ENCODE assay signal across 18 cellular contexts in the genomic region with DNA sequence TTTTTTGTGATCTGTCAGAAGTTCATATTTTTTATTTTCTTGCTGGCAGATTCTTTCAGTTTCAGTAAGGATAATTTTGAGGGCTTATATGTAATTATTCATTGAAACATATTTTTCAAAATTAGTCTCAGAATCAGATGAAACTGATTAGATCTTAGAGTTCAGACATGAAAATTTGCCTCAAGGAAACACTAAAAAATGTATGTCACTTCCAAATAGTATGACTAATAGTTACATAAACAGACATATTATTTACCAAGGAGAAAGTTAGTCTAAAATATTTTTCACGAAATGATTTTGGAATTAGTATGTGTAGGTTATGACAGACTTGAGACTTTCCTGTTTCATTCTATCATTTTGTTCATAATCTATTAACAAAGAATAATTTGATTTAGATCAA.
"Had no signal": no experiment of that assay in that cellular context is flagged by ENCODE, and none has a peak within 500 bp of the region (broad histone marks: within the 10 kb centered on the region; RNA-seq: fewer than 3 reads in every experiment).

No MANE protein-coding gene starts in this region.

- H3K4me3 ChIP-seq: left ventricle myocardium inferior, prostate gland, right atrium auricular region, suprapubic skin, transverse colon, uterus had no signal

- H3K4me1 ChIP-seq: left ventricle myocardium inferior, prostate gland, right atrium auricular region, suprapubic skin, transverse colon, uterus had no signal

- H3K27ac ChIP-seq: left ventricle myocardium inferior, prostate gland, right atrium auricular region, suprapubic skin, transverse colon, uterus had no signal

- H3K27me3 ChIP-seq: right atrium auricular region, suprapubic skin, transverse colon, uterus had no signal

- DNase-seq: activated CD4-positive, alpha-beta T cell treated with anti-CD3 and anti-CD28 coated beads, Interleukin-2, amount 50 U/mL, for 4 hours; activated gamma-delta T cell; activated T-cell treated with anti-CD3 and anti-CD28 coated beads, Interleukin-2, amount 50 U/mL, for 72 hours; effector memory CD8-positive, alpha-beta T cell; head of caudate nucleus; left ventricle myocardium inferior; occipital lobe; small intestine; stimulated activated CD4-positive, alpha-beta T cell treated with anti-CD3 and anti-CD28 coated beads, Interleukin-15, amount 100 ng/mL, for 24 hours; stimulated activated CD4-positive, alpha-beta T cell treated with anti-CD3 and anti-CD28 coated beads, Interleukin-2, amount 100 ng/mL, for 48 hours; stimulated activated naive CD8-positive, alpha-beta T cell treated with anti-CD3 and anti-CD28 coated beads, Interleukin-15, amount 100 ng/mL, for 72 hours; T-helper 17 cell; transverse colon; uterus had no signal

- H3K36me3 ChIP-seq: left ventricle myocardium inferior, prostate gland, right atrium auricular region, suprapubic skin, transverse colon, uterus had no signal

- H3K9me3 ChIP-seq: left ventricle myocardium inferior, prostate gland, right atrium auricular region, suprapubic skin, transverse colon, uterus had no signal

- ATAC-seq: activated naive CD4-positive, alpha-beta T cell treated with anti-CD3 and anti-CD28 coated beads, Interleukin-2, amount 50 U/mL, for 72 hours; activated T-cell treated with anti-CD3 and anti-CD28 coated beads, Interleukin-2, amount 50 U/mL, for 72 hours; effector memory CD8-positive, alpha-beta T cell; stimulated activated naive CD8-positive, alpha-beta T cell treated with anti-CD3 and anti-CD28 coated beads, Interleukin-15, amount 100 ng/mL, for 72 hours; T-helper 17 cell had no signal
